8 cellular contexts compared by ENCODE assay signal in genomic region chr14:23009483-23009938, GRCh38. TPM values are rescaled to one million over a fixed set of nuclear protein-coding genes. Genes with fewer than 3 reads are reported as not detected.
DNase-seq lines count a peak whose midpoint lies in the region; ATAC-seq, FAIRE-seq and TF ChIP-seq lines count a peak whose summit lies in the region.

No MANE protein-coding gene starts in this region.

- H3K9ac ChIP-seq in adipocyte (ENCODE audit: low read length): peak overlapping the region; percentile 84

- peak overlapping the region; percentile 67 for H3K4me3 ChIP-seq in left ventricle myocardium inferior
- peak overlapping the region; percentile 84 for H3K4me3 ChIP-seq in adipocyte (ENCODE audit: low read length)
- H3K4me3 ChIP-seq in lower lobe of right lung: peak overlapping the region; percentile 58

- intact Hi-C loops in left ventricle myocardium inferior (cut with micrococcal nuclease): no loop called here
- intact Hi-C loops in cardiac septum (cut with DNase I): loop anchor here (5.0 kb wide), 1 partner anchor 48 kb away; the partner anchor contains the start of gene CDH24
- intact Hi-C loops in lower lobe of right lung (cut with DNase I): no loop called here

- TF ChIP-seq CTCF in left ventricle myocardium inferior (IDR thresholded peaks at IDR 0.05; ENCODE audit: borderline replicate concordance): no peak
- no peak for TF ChIP-seq CTCF in lower lobe of right lung (IDR thresholded peaks at IDR 0.05)

- H3K27ac ChIP-seq in left ventricle myocardium inferior (replicated peaks) (peak overlapping the region; percentile 82), lower lobe of right lung (peak overlapping the region; percentile 84)

- TF ChIP-seq POLR2A in GM12892 (IDR thresholded peaks at IDR 0.05; ENCODE audit: low read depth, low read length): no peak

- H3K9me3 ChIP-seq in left ventricle myocardium inferior (replicated peaks) (no peaks in the 10 kb centered on the region), adipocyte (ENCODE audit: control insufficient read depth, low read length) (no peaks in the 10 kb centered on the region), lower lobe of right lung (no peaks in the 10 kb centered on the region)

- H3K4me1 ChIP-seq in left ventricle myocardium inferior: peaks cover 38% of the 10 kb centered on the region
- peaks cover 20% of the 10 kb centered on the region for H3K4me1 ChIP-seq in adipocyte (ENCODE audit: control insufficient read depth, insufficient read depth, low read length)
- H3K4me1 ChIP-seq in lower lobe of right lung: peaks cover 27% of the 10 kb centered on the region

- no peaks in the 10 kb centered on the region for H3K36me3 ChIP-seq in left ventricle myocardium inferior
- no peaks in the 10 kb centered on the region for H3K36me3 ChIP-seq in adipocyte (ENCODE audit: control insufficient read depth, insufficient read depth, low read length, severe bottlenecking)
- H3K36me3 ChIP-seq in lower lobe of right lung: no peaks in the 10 kb centered on the region

- no peak for ATAC-seq in lower lobe of right lung

- no peak for DNase-seq in left ventricle myocardium inferior
- no peak for DNase-seq in cardiac septum (ENCODE audit: low spot score)
- no peak for DNase-seq in adipocyte (ENCODE audit: low read depth)
- no peak for DNase-seq in lower lobe of right lung
- no peak for DNase-seq in GM12892 (ENCODE audit: insufficient read length)
- DNase-seq in KG1 (lab: John Stamatoyannopoulos, UW): no peak
- DNase-seq in stimulated activated CD4-positive, alpha-beta T cell treated with anti-CD3 and anti-CD28 coated beads, Interleukin-15, amount 100 ng/mL, for 24 hours: no peak
- DNase-seq in SKM-1 (lab: John Stamatoyannopoulos, UW; ENCODE audit: unreplicated experiment): no peak

- H3K27me3 ChIP-seq in left ventricle myocardium inferior (ENCODE audit: low read depth): no peaks in the 10 kb centered on the region
- H3K27me3 ChIP-seq in adipocyte (replicated peaks; ENCODE audit: control insufficient read depth, insufficient read depth, low read length): no peaks in the 10 kb centered on the region
- H3K27me3 ChIP-seq in lower lobe of right lung (ENCODE audit: low read depth): no peaks in the 10 kb centered on the region

- no peak for FAIRE-seq in GM12892 (lab: Jason Lieb, UNC)

RNA-seq across cellular contexts. Expression of gene C14orf93, which starts 0.4 kb away (rescaled TPM):
- total RNA-seq in left ventricle myocardium inferior (4.9 TPM), cardiac septum (3.7 TPM), lower lobe of right lung (9.8 TPM)
- 4.6 TPM for polyA plus RNA-seq in GM12892 (2012; ENCODE audit: missing spikeins)

RNA-seq across cellular contexts. Expression of gene PSMB5, which starts 25.2 kb away (rescaled TPM):
- total RNA-seq in left ventricle myocardium inferior (118 TPM), cardiac septum (120 TPM), lower lobe of right lung (71.5 TPM)
- 84.0 TPM for polyA plus RNA-seq in GM12892 (2012; ENCODE audit: missing spikeins)

RNA-seq across cellular contexts. Expression of gene AJUBA, which starts 27.2 kb away (rescaled TPM):
- total RNA-seq in left ventricle myocardium inferior: 7.2 TPM
- total RNA-seq in cardiac septum: 14.0 TPM
- 28.7 TPM for total RNA-seq in lower lobe of right lung
- polyA plus RNA-seq in GM12892 (2012; ENCODE audit: missing spikeins): 2.3 TPM

RNA-seq across cellular contexts. Expression of gene PSMB11, which starts 32.5 kb away (rescaled TPM):
- total RNA-seq in left ventricle myocardium inferior: not detected
- total RNA-seq in cardiac septum: not detected
- total RNA-seq in lower lobe of right lung: not detected
- polyA plus RNA-seq in GM12892 (2012; ENCODE audit: missing spikeins): not detected

RNA-seq across cellular contexts. Expression of gene CDH24, which starts 47.8 kb away (rescaled TPM):
- 2.1 TPM for total RNA-seq in left ventricle myocardium inferior
- 2.6 TPM for total RNA-seq in cardiac septum
- 5.6 TPM for total RNA-seq in lower lobe of right lung
- 1.1 TPM for polyA plus RNA-seq in GM12892 (2012; ENCODE audit: missing spikeins)
